Comparison of ENCODE assay signal across 1 cellular context in genomic region chr3:52536369-52537164, GRCh38.
A peak's percentile ranks its signal among the peaks of the same experiment; 100 is the strongest.
TF ChIP-seq lines count a peak whose summit lies in the region.

UQCC5 (plus strand) TSS chr3:52536605; CDS start chr3:52536756, 151 bp downstream.

TF ChIP-seq in HepG2, 621 proteins besides CTCF, POLR2A, EP300 and RAD21 (continued from another document and continues in another):
- TF ChIP-seq AHDC1 (CRISPR knock-in tag; IDR thresholded peaks at IDR 0.05; ENCODE audit: borderline replicate concordance) (no peak; the same call in 1 of the 2 replicates), HNF4A (CRISPR knock-in tag; IDR thresholded peaks at IDR 0.05) (no peak), ZBTB26 (CRISPR knock-in tag; IDR thresholded peaks at IDR 0.05; ENCODE audit: borderline replicate concordance) (peak; percentile 61; the same call in 1 of the 2 replicates), ZKSCAN8 (CRISPR knock-in tag; IDR thresholded peaks at IDR 0.05; ENCODE audit: borderline replicate concordance) (peak; percentile 43; the same call in 1 of the 2 replicates), NFIC (IDR thresholded peaks at IDR 0.05; ENCODE audit: low read length) (no peak), ZNF746 (CRISPR knock-in tag; IDR thresholded peaks at IDR 0.05) (peak; percentile 23; the same call in 1 of the 2 replicates), GABPB1 (CRISPR knock-in tag; IDR thresholded peaks at IDR 0.05) (peak; percentile 93), NFIB (CRISPR knock-in tag; IDR thresholded peaks at IDR 0.05; ENCODE audit: borderline replicate concordance) (no peak), REXO4 (CRISPR knock-in tag; IDR thresholded peaks at IDR 0.05; ENCODE audit: borderline replicate concordance) (no peak), SP5 (CRISPR knock-in tag; IDR thresholded peaks at IDR 0.05; ENCODE audit: borderline replicate concordance, low read depth) (peak; percentile 31; the same call in 1 of the 2 replicates), HNRNPH1 (optimal IDR thresholded peaks at IDR 0.05; ENCODE audit: low read depth, low read length) (no peak), HMGXB4 (CRISPR knock-in tag; IDR thresholded peaks at IDR 0.05; ENCODE audit: borderline replicate concordance in 1 of 2, low read depth in 1 of 2) (peak; percentile 82 to 84; a peak in 3 of 4 replicates), NRL (CRISPR knock-in tag; IDR thresholded peaks at IDR 0.05; ENCODE audit: borderline replicate concordance) (peak; percentile 88), KAT8 (CRISPR knock-in tag; IDR thresholded peaks at IDR 0.05) (peak; percentile 85; the same call in 1 of the 2 replicates), NCOA1 (CRISPR knock-in tag; IDR thresholded peaks at IDR 0.05) (no peak), ZNF18 (CRISPR knock-in tag; IDR thresholded peaks at IDR 0.05; ENCODE audit: insufficient replicate concordance) (no peak), DRAP1 (CRISPR knock-in tag; IDR thresholded peaks at IDR 0.05) (peak; percentile 98), HMG20B (CRISPR knock-in tag; conservative IDR thresholded peaks at IDR 0.05) (no peak), HHEX (CRISPR knock-in tag; IDR thresholded peaks at IDR 0.05) (no peak), ZNF143 (CRISPR knock-in tag; IDR thresholded peaks at IDR 0.05) (0 out of 2 replicates have a peak, but pooled peaks have one; percentile 30), ZNF547 (CRISPR knock-in tag; IDR thresholded peaks at IDR 0.05) (peak; percentile 93), CENPT (CRISPR knock-in tag; IDR thresholded peaks at IDR 0.05; ENCODE audit: low read depth) (peak; percentile 57; the same call in 1 of the 2 replicates), EEA1 (CRISPR knock-in tag; IDR thresholded peaks at IDR 0.05; ENCODE audit: borderline replicate concordance) (peak; percentile 78; the same call in 1 of the 2 replicates), U2AF1 (optimal IDR thresholded peaks at IDR 0.05; ENCODE audit: low read depth, low read length) (no peak), SMAD9 (CRISPR knock-in tag; IDR thresholded peaks at IDR 0.05) (no peak), ZNF615 (CRISPR knock-in tag; IDR thresholded peaks at IDR 0.05; ENCODE audit: borderline replicate concordance) (no peak), ZNF430 (CRISPR knock-in tag; IDR thresholded peaks at IDR 0.05) (peak; percentile 78), NFAT5 (CRISPR knock-in tag; IDR thresholded peaks at IDR 0.05) (peak; percentile 46), HNF1A (IDR thresholded peaks at IDR 0.05; ENCODE audit: low read depth) (no peak), HNF1A (CRISPR knock-in tag; IDR thresholded peaks at IDR 0.05; ENCODE audit: borderline replicate concordance) (peak; percentile 55), MBD4 (IDR thresholded peaks at IDR 0.05; ENCODE audit: borderline replicate concordance, low read length) (no peak), CENPBD1 (CRISPR knock-in tag; IDR thresholded peaks at IDR 0.05; ENCODE audit: borderline replicate concordance, low read depth) (no peak), NR2F6 (IDR thresholded peaks at IDR 0.05) (no peak), NR2F6 (CRISPR knock-in tag; IDR thresholded peaks at IDR 0.05) (peak; percentile 62), HNRNPL (IDR thresholded peaks at IDR 0.05; ENCODE audit: low read depth, low read length) (no peak), ARHGAP35 (CRISPR knock-in tag; IDR thresholded peaks at IDR 0.05; ENCODE audit: borderline replicate concordance) (peak; percentile 77; the same call in 1 of the 2 replicates), ZFP36 (IDR thresholded peaks at IDR 0.05; ENCODE audit: borderline replicate concordance, low read depth, low read length, partially characterized antibody) (no peak), FOXA3 (CRISPR knock-in tag; IDR thresholded peaks at IDR 0.05) (peak; percentile 33; the same call in 1 of the 2 replicates), ZNF296 (CRISPR knock-in tag; conservative IDR thresholded peaks at IDR 0.05) (no peak; the same call in 1 of the 2 replicates), ZNF235 (CRISPR knock-in tag; IDR thresholded peaks at IDR 0.05; ENCODE audit: borderline replicate concordance) (no peak), ZNF510 (CRISPR knock-in tag; IDR thresholded peaks at IDR 0.05; ENCODE audit: low read depth) (peak; percentile 92)
